Comparison of ENCODE assay signal across 8 cellular contexts in genomic region chr14:58331111-58331510, GRCh38. TPM values are rescaled to one million over a fixed set of nuclear protein-coding genes. Genes with fewer than 3 reads are reported as not detected.
A peak's percentile ranks its signal among the peaks of the same experiment; 100 is the strongest.
DNase-seq lines count a peak whose midpoint lies in the region; ATAC-seq and TF ChIP-seq lines count a peak whose summit lies in the region.

No MANE protein-coding gene starts in this region.

- peak; percentile 89 for ATAC-seq in GM18907 (IDR thresholded peaks at IDR 0.05; ENCODE audit: unreplicated experiment)
- ATAC-seq in HG03159 (IDR thresholded peaks at IDR 0.05; ENCODE audit: unreplicated experiment) = peak; percentile 94

- H3K4me1 Mint-ChIP-seq in chondrocyte (ENCODE audit: low read depth) = peaks cover 17% of the 10 kb centered on the region

- H3K79me2 ChIP-seq in ACC112 (ENCODE audit: control insufficient read depth, insufficient read depth, low read length, unreplicated experiment) = peaks cover 6% of the 10 kb centered on the region

- H3K36me3 Mint-ChIP-seq in chondrocyte (ENCODE audit: low read depth) = peaks cover 11% of the 10 kb centered on the region

- peak overlapping the region; percentile 34 for H2AFZ ChIP-seq in ACC112 (ENCODE audit: low read length, unreplicated experiment)

- TF ChIP-seq CTCF in chondrocyte (IDR thresholded peaks at IDR 0.05) = no peak

- H3K4me3 Mint-ChIP-seq in chondrocyte (ENCODE audit: unreplicated experiment) = peak overlapping the region; percentile 44

- H3K9me3 Mint-ChIP-seq in chondrocyte (ENCODE audit: low read depth) = no peaks in the 10 kb centered on the region

- peak overlapping the region; percentile 54 for H3K4me3 ChIP-seq in ACC112 (ENCODE audit: low read depth, low read length)

- H3K27me3 Mint-ChIP-seq in chondrocyte (ENCODE audit: low read depth) = no peaks in the 10 kb centered on the region

- H3K27ac ChIP-seq in ACC112 (ENCODE audit: low read depth, low read length) = peak overlapping the region; percentile 45

- H3K27ac Mint-ChIP-seq in chondrocyte (ENCODE audit: unreplicated experiment) = peak overlapping the region; percentile 87

- peak; percentile 96 for DNase-seq in NCI-H2196 treated with DMSO at 0.1 percent for 48 hours (lab: John Stamatoyannopoulos, UW; ENCODE audit: unreplicated experiment)
- DNase-seq in activated CD4-positive, alpha-beta T cell treated with anti-CD3 and anti-CD28 coated beads for 24 hours (ENCODE audit: low read depth in 2 of 2) = peak; percentile 68 to 82
- DNase-seq in chondrocyte (ENCODE audit: low spot score) = no peak
- peak; percentile 90 for DNase-seq in kidney tubule cell (ENCODE audit: low spot score)
- DNase-seq in stimulated activated CD4-positive, alpha-beta T cell treated with anti-CD3 and anti-CD28 coated beads, Interleukin-1b, Interleukin-23, amount 100 ng/mL, for 24 hours (ENCODE audit: low read depth in 4 of 4, low spot score in 1 of 4) = peak; percentile 66 to 70 (median 68)

- H3K4me1 ChIP-seq in ACC112 (ENCODE audit: control insufficient read depth, insufficient read depth, low read length, unreplicated experiment) = peaks cover 10% of the 10 kb centered on the region

- peaks cover 9% of the 10 kb centered on the region; the same call in 1 of the 2 replicates for H3K36me3 ChIP-seq in ACC112 (ENCODE audit: insufficient read depth, low read length)

- H3K27me3 ChIP-seq in ACC112 (ENCODE audit: insufficient read depth, low read length) = no peaks in the 10 kb centered on the region

RNA-seq across cellular contexts. Expression of gene ARID4A, which starts 32.8 kb away (rescaled TPM):
- total RNA-seq in chondrocyte = 14.0 to 23.7 TPM (median 19.1 TPM) in 3 replicates
